Comparison of ENCODE assay signal across 19 cellular contexts in the genomic region with DNA sequence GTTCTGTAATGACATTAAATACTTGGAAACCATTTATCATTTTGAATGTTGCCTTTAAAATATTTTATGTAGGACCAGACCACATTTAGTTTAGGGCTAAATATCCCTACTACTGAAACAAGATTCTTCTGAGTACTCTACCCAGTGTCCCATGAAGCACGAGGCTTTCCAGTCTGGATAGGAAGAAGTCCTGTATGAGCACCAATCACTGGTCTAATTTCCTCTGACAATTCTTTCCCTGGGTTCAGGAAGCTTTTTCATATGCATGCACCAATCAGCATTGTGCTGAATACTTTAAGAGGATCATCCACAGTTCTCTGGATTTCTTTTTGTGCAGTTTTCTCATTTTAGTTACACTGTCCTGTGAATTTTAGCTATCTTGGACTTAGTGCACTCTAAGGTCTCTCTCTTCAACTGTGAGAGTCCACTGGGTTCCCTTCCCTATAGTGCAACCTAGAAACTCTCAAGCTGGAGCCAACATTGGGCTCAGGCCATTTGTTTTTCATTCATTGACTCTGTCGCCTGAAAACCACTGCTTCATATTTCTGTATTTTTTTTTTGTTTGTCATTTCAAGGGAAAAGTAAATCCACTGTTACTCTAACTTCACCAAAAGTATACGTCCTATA. TPM values are rescaled to one million over a fixed set of nuclear protein-coding genes. Genes with fewer than 3 reads are reported as not detected.
DNase-seq lines count a peak whose midpoint lies in the region; ATAC-seq, FAIRE-seq and TF ChIP-seq lines count a peak whose summit lies in the region.
"Had no signal": no experiment of that assay in that cellular context is flagged by ENCODE, and none has a peak within 500 bp of the region (broad histone marks: within the 10 kb centered on the region; RNA-seq: fewer than 3 reads in every experiment).

No MANE protein-coding gene starts in this region.

- no peak overlapping the region for H3K4me2 ChIP-seq in GM12878 (ENCODE audit: control insufficient read depth, insufficient read depth)

- H3K4me1 Mint-ChIP-seq in activated T-cell treated with anti-CD3 and anti-CD28 coated beads, Interleukin-2, amount 50 U/mL, for 72 hours (ENCODE audit: low read depth), result peaks cover 9% of the 10 kb centered on the region
- peaks cover 0 to 40% (median 20%) of the 10 kb centered on the region in 7 donors for H3K4me1 Mint-ChIP-seq in naive thymus-derived CD4-positive, alpha-beta T cell
- no peaks in the 10 kb centered on the region for H3K4me1 Mint-ChIP-seq in type B pancreatic cell (ENCODE audit: unreplicated experiment)

- peak overlapping the region; percentile 51 for H3K27ac Mint-ChIP-seq in activated T-cell treated with anti-CD3 and anti-CD28 coated beads, Interleukin-2, amount 50 U/mL, for 72 hours
- peak overlapping the region in 5 of 9 donors; percentile 7 to 69 (median 17) for H3K27ac Mint-ChIP-seq in naive thymus-derived CD4-positive, alpha-beta T cell
- H3K27ac Mint-ChIP-seq in type B pancreatic cell, result no peak overlapping the region

- H3K36me3 ChIP-seq in GM12878 (ENCODE audit: control insufficient read depth in 2 of 2, insufficient read depth in 2 of 2, low read length in 1 of 2), result no peaks in the 10 kb centered on the region
- H3K36me3 ChIP-seq in naive thymus-derived CD4-positive, alpha-beta T cell (ENCODE audit: control insufficient read depth in 2 of 3, insufficient read depth in 3 of 3, low read length in 3 of 3), result peaks cover 4 to 25% (median 6%) of the 10 kb centered on the region in 3 experiments
- H3K36me3 ChIP-seq: BE2C had no signal

- peaks cover 3 to 19% of the 10 kb centered on the region in 2 donors for H3K36me3 Mint-ChIP-seq in activated T-cell treated with anti-CD3 and anti-CD28 coated beads, Interleukin-2, amount 50 U/mL, for 72 hours (ENCODE audit: insufficient read depth in 2 of 2)
- H3K36me3 Mint-ChIP-seq in naive thymus-derived CD4-positive, alpha-beta T cell, result peaks cover 10 to 50% (median 47%) of the 10 kb centered on the region in 5 donors
- peaks cover 31% of the 10 kb centered on the region for H3K36me3 Mint-ChIP-seq in type B pancreatic cell

- TSS peak; percentile 31 for BruUV-seq in GM12878 (replicated peaks; lab: Mats Ljungman, UMichigan)

- H3K9me3 Mint-ChIP-seq in activated T-cell treated with anti-CD3 and anti-CD28 coated beads, Interleukin-2, amount 50 U/mL, for 72 hours, result no peaks in the 10 kb centered on the region
- H3K9me3 Mint-ChIP-seq in naive thymus-derived CD4-positive, alpha-beta T cell, result no peaks in the 10 kb centered on the region
- no peaks in the 10 kb centered on the region for H3K9me3 Mint-ChIP-seq in type B pancreatic cell
- H3K9me3 Mint-ChIP-seq: CD8-positive, alpha-beta memory T cell had no signal

- RAD21 ChIA-PET in GM12878 (lab: Charles Lee; ENCODE audit: unreplicated experiment), result no interaction called here

- 98% methylated on average over 3 of the region's 3 CpGs for WGBS in GM12878 (ENCODE audit: insufficient coverage, insufficient replicate concordance, low lambda C conversion rate, missing lambda C conversion rate)

- H3K27ac ChIP-seq in GM12878 (ENCODE audit: control insufficient read depth, insufficient read depth), result no peak overlapping the region
- no peak overlapping the region for H3K27ac ChIP-seq in naive thymus-derived CD4-positive, alpha-beta T cell (ENCODE audit: low read depth, low read length)

- POLR2A ChIA-PET in GM12878 (lab: Charles Lee), result no interaction called here
- POLR2A ChIA-PET in naive thymus-derived CD4-positive, alpha-beta T cell (lab: Charles Lee), result interaction anchor here (0.9 kb wide), 1 partner anchor 44 kb away, joined by 5 read pairs; no protein-coding TSS in a partner anchor

- no peak for DNase-seq in activated T-cell treated with anti-CD3 and anti-CD28 coated beads, Interleukin-2, amount 50 U/mL, for 72 hours
- DNase-seq in activated T-cell treated with anti-CD3 and anti-CD28 coated beads for 4 hours (no peak), GM12878 (ENCODE audit: low read depth, low spot score) (no peak), type B pancreatic cell (ENCODE audit: extremely low spot score, unreplicated experiment) (no peak), omental fat pad (ENCODE audit: low spot score) (no peak)
- no peak for DNase-seq in naive thymus-derived CD4-positive, alpha-beta T cell
- DNase-seq: ACHN; BE2C; C1 segment of cervical spinal cord; CD4-positive, CD25-positive, alpha-beta regulatory T cell; CD8-positive, alpha-beta memory T cell; COR-L47; GOT3; H7 had no signal

- H3K9me3 ChIP-seq in GM12878 (replicated peaks; ENCODE audit: control insufficient read depth, insufficient read depth, low read length), result no peaks in the 10 kb centered on the region
- H3K9me3 ChIP-seq in naive thymus-derived CD4-positive, alpha-beta T cell (ENCODE audit: control insufficient read depth in 2 of 3, low read length in 3 of 3), result no peaks in the 10 kb centered on the region
- H3K9me3 ChIP-seq: BE2C had no signal

- no peak overlapping the region for H2AFZ ChIP-seq in GM12878 (ENCODE audit: control insufficient read depth, low read depth, low read length)

- H3K27me3 Mint-ChIP-seq in activated T-cell treated with anti-CD3 and anti-CD28 coated beads, Interleukin-2, amount 50 U/mL, for 72 hours (ENCODE audit: low read depth), result no peaks in the 10 kb centered on the region
- no peaks in the 10 kb centered on the region for H3K27me3 Mint-ChIP-seq in naive thymus-derived CD4-positive, alpha-beta T cell
- H3K27me3 Mint-ChIP-seq in type B pancreatic cell, result no peaks in the 10 kb centered on the region
- H3K27me3 Mint-ChIP-seq: CD4-positive, CD25-positive, alpha-beta regulatory T cell; CD8-positive, alpha-beta memory T cell had no signal

- H3K27me3 ChIP-seq in GM12878 (replicated peaks in 1 of 2; ENCODE audit: control insufficient read depth in 2 of 2, insufficient read depth in 2 of 2, low read length in 1 of 2), result no peaks in the 10 kb centered on the region
- H3K27me3 ChIP-seq in naive thymus-derived CD4-positive, alpha-beta T cell (ENCODE audit: control insufficient read depth in 2 of 2, insufficient read depth in 2 of 2, low read length in 2 of 2), result no peaks in the 10 kb centered on the region
- H3K27me3 ChIP-seq: BE2C had no signal

- H3K4me3 ChIP-seq in GM12878, result no peak overlapping the region
- H3K4me3 ChIP-seq in naive thymus-derived CD4-positive, alpha-beta T cell (ENCODE audit: low read length), result no peak overlapping the region

- no peak for TF ChIP-seq POLR2A in GM12878 (IDR thresholded peaks at IDR 0.05; ENCODE audit: low read depth, low read length)

- no peaks in the 10 kb centered on the region for H4K20me1 ChIP-seq in GM12878 (ENCODE audit: control insufficient read depth, insufficient read depth)

- no peak overlapping the region for H3K4me3 Mint-ChIP-seq in activated T-cell treated with anti-CD3 and anti-CD28 coated beads, Interleukin-2, amount 50 U/mL, for 72 hours
- H3K4me3 Mint-ChIP-seq in naive thymus-derived CD4-positive, alpha-beta T cell, result no peak overlapping the region
- no peak overlapping the region for H3K4me3 Mint-ChIP-seq in type B pancreatic cell
- H3K4me3 Mint-ChIP-seq: CD4-positive, CD25-positive, alpha-beta regulatory T cell; CD8-positive, alpha-beta memory T cell had no signal

- FAIRE-seq in GM12878 (lab: Jason Lieb, UNC), result no peak
- FAIRE-seq: A204.1, D721Med, G401.6, GM12892, GM18507 had no signal

- no peak overlapping the region for H3K9ac ChIP-seq in GM12878 (ENCODE audit: control insufficient read depth, insufficient read depth, low read length)

- CTCF ChIA-PET in GM12878 (lab: Yijun Ruan, JAX), result no interaction called here
- CTCF ChIA-PET in naive thymus-derived CD4-positive, alpha-beta T cell (lab: Charles Lee), result no interaction called here

- ATAC-seq in activated T-cell treated with anti-CD3 and anti-CD28 coated beads, Interleukin-2, amount 50 U/mL, for 72 hours (replicated peaks in 1 of 2), result no peak
- ATAC-seq in GM12878, result no peak
- no peak for ATAC-seq in naive thymus-derived CD4-positive, alpha-beta T cell
- no peak for ATAC-seq in omental fat pad (ENCODE audit: low FRiP score)

- no peaks in the 10 kb centered on the region for H3K79me2 ChIP-seq in GM12878 (ENCODE audit: control insufficient read depth, insufficient read depth, low read length)

- no peak for TF ChIP-seq EP300 in GM12878 (IDR thresholded peaks at IDR 0.05; ENCODE audit: borderline replicate concordance in 1 of 2, control insufficient read depth in 1 of 2, low read depth in 2 of 2, low read length in 2 of 2)

- no peaks in the 10 kb centered on the region for H3K4me1 ChIP-seq in GM12878 (ENCODE audit: control insufficient read depth, insufficient read depth, low read length)
- no peaks in the 10 kb centered on the region for H3K4me1 ChIP-seq in naive thymus-derived CD4-positive, alpha-beta T cell (ENCODE audit: control insufficient read depth in 2 of 2, insufficient read depth in 2 of 2, low read length in 2 of 2)
- H3K4me1 ChIP-seq: BE2C had no signal

- SMC1A ChIA-PET in GM12878 (lab: Charles Lee; ENCODE audit: uncharacterized antibody, unreplicated experiment), result interaction anchor here (1.2 to 1.3 kb wide), 2 partner anchors 9 to 13 kb away, joined by 3 to 4 read pairs; no protein-coding TSS in a partner anchor

- in situ Hi-C loops in GM12878 (cut with MboI), result no loop called here

- intact Hi-C loops in GM12878 (cut with micrococcal nuclease; ENCODE audit: unreplicated experiment), result no loop called here
- intact Hi-C loops in naive thymus-derived CD4-positive, alpha-beta T cell (cut with micrococcal nuclease), result no loop called here

- no peak for TF ChIP-seq CTCF in GM12878 (IDR thresholded peaks at IDR 0.05 in 2 of 3, conservative IDR thresholded peaks at IDR 0.05 in 1 of 3; ENCODE audit: control insufficient read depth in 2 of 3, extremely low read depth in 1 of 3, insufficient read depth in 1 of 3, low read depth in 3 of 3, low read length in 3 of 3)
- TF ChIP-seq CTCF in type B pancreatic cell (conservative IDR thresholded peaks at IDR 0.05), result no peak
- no peak for TF ChIP-seq CTCF in omental fat pad (IDR thresholded peaks at IDR 0.05)

- no peak for TF ChIP-seq RAD21 in GM12878 (IDR thresholded peaks at IDR 0.05; ENCODE audit: insufficient read depth, low read depth, low read length)

RNA-seq across cellular contexts. Expression of a gene that starts 45.9 kb away (rescaled TPM):
- 100 to 1,000 TPM; 108 to 120 TPM for total RNA-seq in activated T-cell treated with anti-CD3 and anti-CD28 coated beads, Interleukin-2, amount 50 U/mL, for 72 hours
- 252 and 259 TPM in 2 replicates for total RNA-seq in GM12878 (2013; cell fraction: nucleolus; rRNA removed)
- total RNA-seq in GM12878 (2014; rRNA removed) (26.7 and 32.8 TPM in 2 replicates), GM12878 (2014; rRNA removed; fragmentation: Illumina TruSeq; extraction: Trizol) (25.9 and 29.5 TPM in 2 replicates), GM12878 (2021) (27.7 and 28.0 TPM in 2 replicates), type B pancreatic cell (ENCODE audit: low replicate concordance) (69.4 and 108 TPM in 2 replicates), omental fat pad (10 to 100 TPM; 26.2 to 56.4 (median 42.4) TPM)
- polyA plus RNA-seq in GM12878 (2011; ENCODE audit: low read depth), result 22.2 TPM
- polyA plus RNA-seq in GM12878 (2011; rRNA removed) (40.7 and 43.9 TPM in 2 replicates), GM12878 (2014; fragmentation: Illumina TruSeq; extraction: Trizol) (36.0 and 48.1 TPM in 2 replicates), GM12878 (2014; fragmentation: Nextera tagmentation; extraction: Ambion mirVana) (10 to 100 TPM in 1 of 2 experiments, 1 to 10 TPM in 1; 9.4 to 11.5 TPM), GM12878 (2014; rRNA removed) (25.9 and 31.1 TPM in 2 replicates), GM12878 (2016; fragmentation: Nextera tagmentation; extraction: Ambion mirVana) (10 to 100 TPM; 27.6 to 32.9 TPM)
- polyA plus RNA-seq in GM12878 (2011; cell fraction: cytosol; rRNA removed), result 33.3 and 42.0 TPM in 2 replicates
- polyA plus RNA-seq in GM12878 (2011; cell fraction: nucleus; rRNA removed), result 116 and 123 TPM in 2 replicates
- 35.8 and 41.9 TPM in 2 replicates for polyA plus RNA-seq in GM12878 (2012)
- 24.8 and 27.2 TPM in 2 replicates for polyA minus RNA-seq in GM12878 (2011; rRNA and poly(A)+ RNA removed)
- polyA minus RNA-seq in GM12878 (2011; cell fraction: cytosol; rRNA and poly(A)+ RNA removed), result 16.6 and 19.1 TPM in 2 replicates
- polyA minus RNA-seq in GM12878 (2011; cell fraction: nucleus; rRNA and poly(A)+ RNA removed), result 32.0 and 47.8 TPM in 2 replicates
- 100 to 1,000 TPM in 4 of 5 experiments, 10 to 100 TPM in 1; 80.4 to 169 (median 139) TPM for total RNA-seq in naive thymus-derived CD4-positive, alpha-beta T cell
- polyA plus RNA-seq in naive thymus-derived CD4-positive, alpha-beta T cell, result 10 to 100 TPM; 32.8 to 50.4 TPM
